Comparison of ENCODE assay signal across 9 cellular contexts in genomic region chr3:99532246-99532645, GRCh38.
DNase-seq lines count a peak whose midpoint lies in the region; TF ChIP-seq lines count a peak whose summit lies in the region.
"Had no signal": no experiment of that assay in that cellular context is flagged by ENCODE, and none has a peak within 500 bp of the region (broad histone marks: within the 10 kb centered on the region; RNA-seq: fewer than 3 reads in every experiment).

No MANE protein-coding gene starts in this region.

- no peak overlapping the region for H3K27ac ChIP-seq in RWPE1

- no peaks in the 10 kb centered on the region for H3K4me1 Mint-ChIP-seq in T-helper 2 cell treated with Interferon-gamma antibody and Interleukin-4, amounts not matched to agents 5 μg/mL and 100 μg/mL, for 36 hours (ENCODE audit: low read depth)

- peak; percentile 5 to 15 for DNase-seq in activated CD4-positive, alpha-beta T cell treated with anti-CD3 and anti-CD28 coated beads, Interleukin-2, amount 50 U/mL, for 48 hours
- DNase-seq in activated CD4-positive, alpha-beta T cell treated with anti-CD3 and anti-CD28 coated beads for 4 hours = no peak
- peak; percentile 61 for DNase-seq in HEK293T (ENCODE audit: extremely low spot score)
- peak; percentile 88 for DNase-seq in NCI-H82 (lab: John Stamatoyannopoulos, UW)
- peak; percentile 65 to 87 for DNase-seq in dermis microvascular lymphatic vessel endothelial cell (ENCODE audit: low read depth in 2 of 2)
- peak; percentile 64 for DNase-seq in medulla oblongata (ENCODE audit: extremely low spot score)
- DNase-seq in RWPE1 (ENCODE audit: low spot score) = no peak
- no peak for DNase-seq in T-helper 2 cell treated with Interferon-gamma antibody and Interleukin-4, amounts not matched to agents 5 μg/mL and 100 μg/mL, for 36 hours (ENCODE audit: low spot score)

- H3K36me3 Mint-ChIP-seq in T-helper 2 cell treated with Interferon-gamma antibody and Interleukin-4, amounts not matched to agents 5 μg/mL and 100 μg/mL, for 36 hours (ENCODE audit: low read depth) = no peaks in the 10 kb centered on the region

- no peak for TF ChIP-seq CTCF in RWPE1 (conservative IDR thresholded peaks at IDR 0.05; ENCODE audit: low read depth)

- H3K9me3 Mint-ChIP-seq in T-helper 2 cell treated with Interferon-gamma antibody and Interleukin-4, amounts not matched to agents 5 μg/mL and 100 μg/mL, for 36 hours = no peaks in the 10 kb centered on the region
- H3K9me3 Mint-ChIP-seq: dendritic cell treated with granulocyte-macrophage colony-stimulating factor and Interleukin-4, amounts not matched to agents 40 ng/mL and 50 ng/mL, for 4 days had no signal

- H3K4me3 Mint-ChIP-seq in T-helper 2 cell treated with Interferon-gamma antibody and Interleukin-4, amounts not matched to agents 5 μg/mL and 100 μg/mL, for 36 hours = no peak overlapping the region
- H3K4me3 Mint-ChIP-seq: dendritic cell treated with granulocyte-macrophage colony-stimulating factor and Interleukin-4, amounts not matched to agents 40 ng/mL and 50 ng/mL, for 4 days had no signal

- H3K27ac Mint-ChIP-seq in T-helper 2 cell treated with Interferon-gamma antibody and Interleukin-4, amounts not matched to agents 5 μg/mL and 100 μg/mL, for 36 hours = no peak overlapping the region
- H3K27ac Mint-ChIP-seq: dendritic cell treated with granulocyte-macrophage colony-stimulating factor and Interleukin-4, amounts not matched to agents 40 ng/mL and 50 ng/mL, for 4 days had no signal

- POLR2A ChIA-PET in HEK293T (lab: Yijun Ruan, JAX) (interaction anchor here (0.9 kb wide), 1 partner anchor 105 kb away, joined by 3 read pairs; no protein-coding TSS in a partner anchor), RWPE1 (lab: Yijun Ruan, JAX; ENCODE audit: low non-redundant PET) (no interaction called here)

- H3K27me3 Mint-ChIP-seq in T-helper 2 cell treated with Interferon-gamma antibody and Interleukin-4, amounts not matched to agents 5 μg/mL and 100 μg/mL, for 36 hours (ENCODE audit: low read depth) = no peaks in the 10 kb centered on the region
- H3K27me3 Mint-ChIP-seq: dendritic cell treated with granulocyte-macrophage colony-stimulating factor and Interleukin-4, amounts not matched to agents 40 ng/mL and 50 ng/mL, for 4 days had no signal

- CTCF ChIA-PET in HEK293T (lab: Yijun Ruan, JAX) (interaction anchor here (0.5 to 0.8 kb wide), 4 partner anchors 10 to 1112 kb away, joined by 3 read pairs; no protein-coding TSS in a partner anchor), RWPE1 (lab: Yijun Ruan, JAX) (no interaction called here)

TF ChIP-seq in HEK293T, 16 proteins besides CTCF, POLR2A, EP300 and RAD21:
- no peak for TF ChIP-seq CTBP1 (IDR thresholded peaks at IDR 0.05; ENCODE audit: borderline replicate concordance)
- TF ChIP-seq ZNF384 (IDR thresholded peaks at IDR 0.05) = no peak
- no peak for TF ChIP-seq FOXK2 (IDR thresholded peaks at IDR 0.05)
- no peak for TF ChIP-seq TARDBP (IDR thresholded peaks at IDR 0.05)

Comparison
In these comparisons a context has a peak if more than half of its experiments do, and no peak if none do; other contexts are left out.
1. DNase-seq: peak in activated CD4-positive, alpha-beta T cell treated with anti-CD3 and anti-CD28 coated beads, Interleukin-2, amount 50 U/mL, for 48 hours (2 of 2), HEK293T (single experiment), NCI-H82 (single experiment), dermis microvascular lymphatic vessel endothelial cell (2 of 2) and medulla oblongata (single experiment); none in activated CD4-positive, alpha-beta T cell treated with anti-CD3 and anti-CD28 coated beads for 4 hours (0 of 2), RWPE1 (single experiment) and T-helper 2 cell treated with Interferon-gamma antibody and Interleukin-4, amounts not matched to agents 5 μg/mL and 100 μg/mL, for 36 hours (single experiment).